ENCODE assay signal across 10 cellular contexts in genomic region chr6:158003910-158004695, GRCh38. TPM values are rescaled to one million over a fixed set of nuclear protein-coding genes. Genes with fewer than 3 reads are reported as not detected.
DNase-seq lines count a peak whose midpoint lies in the region; ATAC-seq and TF ChIP-seq lines count a peak whose summit lies in the region.
"Had no signal": no experiment of that assay in that cellular context is flagged by ENCODE, and none has a peak within 500 bp of the region (broad histone marks: within the 10 kb centered on the region; RNA-seq: fewer than 3 reads in every experiment).

No MANE protein-coding gene starts in this region.

- H3K9ac ChIP-seq in duodenal mucosa (ENCODE audit: low read depth in 1 of 2, low read length in 2 of 2): peak overlapping the region in 1 of 2 donors; percentile 29

- POLR2A ChIA-PET in MCF 10A (lab: Yijun Ruan, JAX): no interaction called here
- POLR2A ChIA-PET in naive thymus-derived CD4-positive, alpha-beta T cell (lab: Charles Lee): interaction anchor here (0.9 to 1.4 kb wide), 3 partner anchors 11 to 22 kb away, joined by 3 to 6 read pairs (median 4); no protein-coding TSS in a partner anchor

- H3K4me3 Mint-ChIP-seq in MCF 10A (ENCODE audit: unreplicated experiment): no peak overlapping the region
- H3K4me3 Mint-ChIP-seq in naive thymus-derived CD4-positive, alpha-beta T cell: peak overlapping the region in 1 of 10 donors; percentile 14

- no peak for ATAC-seq in naive thymus-derived CD4-positive, alpha-beta T cell
- ATAC-seq in HG03571 (IDR thresholded peaks at IDR 0.05; ENCODE audit: unreplicated experiment): no peak

- peaks cover 21 to 28% of the 10 kb centered on the region in 2 donors for H3K4me1 ChIP-seq in breast epithelium
- peaks cover 32 to 33% of the 10 kb centered on the region in 2 donors for H3K4me1 ChIP-seq in duodenal mucosa (ENCODE audit: control insufficient read depth in 1 of 2, insufficient read depth in 2 of 2, low read length in 2 of 2)
- peaks cover 8 to 43% of the 10 kb centered on the region in 2 donors for H3K4me1 ChIP-seq in naive thymus-derived CD4-positive, alpha-beta T cell (ENCODE audit: control insufficient read depth in 2 of 2, insufficient read depth in 2 of 2, low read length in 2 of 2)
- H3K4me1 ChIP-seq in uterus: peaks cover 13 to 18% of the 10 kb centered on the region in 2 donors

- H3K4me3 ChIP-seq in breast epithelium: peak overlapping the region in 1 of 3 donors; percentile 19
- H3K4me3 ChIP-seq in duodenal mucosa (ENCODE audit: low read depth in 1 of 2, low read length in 2 of 2): no peak overlapping the region
- no peak overlapping the region for H3K4me3 ChIP-seq in naive thymus-derived CD4-positive, alpha-beta T cell (ENCODE audit: low read length)
- no peak overlapping the region for H3K4me3 ChIP-seq in uterus

- H3K4me1 Mint-ChIP-seq in MCF 10A (ENCODE audit: insufficient read depth, unreplicated experiment): peaks cover 31% of the 10 kb centered on the region
- peaks cover 46 to 85% (median 77%) of the 10 kb centered on the region in 7 donors for H3K4me1 Mint-ChIP-seq in naive thymus-derived CD4-positive, alpha-beta T cell

- intact Hi-C loops in breast epithelium (cut with DNase I; ENCODE audit: low total_unique reads) (no loop called here), MCF 10A (cut with micrococcal nuclease) (no loop called here), uterus (cut with DNase I; ENCODE audit: low total_unique reads) (no loop called here)
- intact Hi-C loops in naive thymus-derived CD4-positive, alpha-beta T cell (cut with micrococcal nuclease): no loop called here

- H3K36me3 Mint-ChIP-seq in MCF 10A (ENCODE audit: insufficient read depth, unreplicated experiment): no peaks in the 10 kb centered on the region
- peaks cover 7 to 30% (median 10%) of the 10 kb centered on the region in 5 donors for H3K36me3 Mint-ChIP-seq in naive thymus-derived CD4-positive, alpha-beta T cell

- H3K36me3 ChIP-seq in breast epithelium: no peaks in the 10 kb centered on the region
- no peaks in the 10 kb centered on the region for H3K36me3 ChIP-seq in duodenal mucosa (ENCODE audit: control insufficient read depth in 1 of 2, insufficient read depth in 2 of 2, low read length in 2 of 2)
- peaks cover 0 to 6% (median 2%) of the 10 kb centered on the region in 3 experiments for H3K36me3 ChIP-seq in naive thymus-derived CD4-positive, alpha-beta T cell (ENCODE audit: control insufficient read depth in 2 of 3, insufficient read depth in 3 of 3, low read length in 3 of 3)
- no peaks in the 10 kb centered on the region for H3K36me3 ChIP-seq in uterus

- H3K9me3 ChIP-seq in breast epithelium: no peaks in the 10 kb centered on the region
- no peaks in the 10 kb centered on the region for H3K9me3 ChIP-seq in duodenal mucosa (ENCODE audit: control insufficient read depth in 1 of 2, low read length in 2 of 2)
- H3K9me3 ChIP-seq in naive thymus-derived CD4-positive, alpha-beta T cell (ENCODE audit: control insufficient read depth in 2 of 3, low read length in 3 of 3): no peaks in the 10 kb centered on the region
- no peaks in the 10 kb centered on the region for H3K9me3 ChIP-seq in uterus

- no peak for TF ChIP-seq POLR2A in breast epithelium (IDR thresholded peaks at IDR 0.05)
- no peak for TF ChIP-seq POLR2A in uterus (IDR thresholded peaks at IDR 0.05)

- CTCF ChIA-PET in MCF 10A (lab: Yijun Ruan, JAX): no interaction called here
- CTCF ChIA-PET in naive thymus-derived CD4-positive, alpha-beta T cell (lab: Charles Lee): interaction anchor here (1.7 kb wide), 1 partner anchor 22 kb away, joined by 6 read pairs; no protein-coding TSS in a partner anchor

- DNase-seq in breast epithelium (ENCODE audit: low spot score in 2 of 2) (no peak), MCF 10A (ENCODE audit: unreplicated experiment) (no peak), uterus (no peak), HT-29 (ENCODE audit: low spot score) (no peak), NK-92 (lab: John Stamatoyannopoulos, UW; ENCODE audit: unreplicated experiment) (no peak)
- no peak for DNase-seq in naive thymus-derived CD4-positive, alpha-beta T cell
- DNase-seq: activated CD4-positive, alpha-beta T cell treated with anti-CD3 and anti-CD28 coated beads, Interleukin-2, amount 50 U/mL, for 1 hour; KG1 had no signal

- H3K27ac ChIP-seq in breast epithelium (peak overlapping the region; percentile 93 to 95), duodenal mucosa (ENCODE audit: low read depth, low read length) (peak overlapping the region; percentile 45), uterus (peak overlapping the region; percentile 88 to 97)
- H3K27ac ChIP-seq in naive thymus-derived CD4-positive, alpha-beta T cell (ENCODE audit: low read depth, low read length): no peak overlapping the region

- no TSS peak for BruUV-seq in MCF 10A (replicated peaks; lab: Mats Ljungman, UMichigan)

- H3K27me3 ChIP-seq in breast epithelium (no peaks in the 10 kb centered on the region), duodenal mucosa (ENCODE audit: control insufficient read depth in 1 of 2, insufficient read depth in 2 of 2, low read length in 2 of 2) (no peaks in the 10 kb centered on the region), uterus (no peaks in the 10 kb centered on the region)
- no peaks in the 10 kb centered on the region for H3K27me3 ChIP-seq in naive thymus-derived CD4-positive, alpha-beta T cell (ENCODE audit: control insufficient read depth in 2 of 2, insufficient read depth in 2 of 2, low read length in 2 of 2)

- H3K27me3 Mint-ChIP-seq in MCF 10A (ENCODE audit: insufficient read depth, unreplicated experiment): no peaks in the 10 kb centered on the region
- no peaks in the 10 kb centered on the region for H3K27me3 Mint-ChIP-seq in naive thymus-derived CD4-positive, alpha-beta T cell

- H3K27ac Mint-ChIP-seq in MCF 10A (ENCODE audit: low read depth, unreplicated experiment): no peak overlapping the region
- H3K27ac Mint-ChIP-seq in naive thymus-derived CD4-positive, alpha-beta T cell: peak overlapping the region in 5 of 9 donors; percentile 10 to 92 (median 45)

- TF ChIP-seq CTCF in breast epithelium (IDR thresholded peaks at IDR 0.05) (no peak), MCF 10A (IDR thresholded peaks at IDR 0.05; ENCODE audit: unreplicated experiment) (no peak), uterus (IDR thresholded peaks at IDR 0.05) (no peak)

- no peaks in the 10 kb centered on the region for H3K9me3 Mint-ChIP-seq in MCF 10A (ENCODE audit: unreplicated experiment)
- peaks cover 0 to 4% (median 0%) of the 10 kb centered on the region in 11 donors for H3K9me3 Mint-ChIP-seq in naive thymus-derived CD4-positive, alpha-beta T cell

RNA-seq across cellular contexts. Expression of gene SYNJ2, which starts 22.4 kb away (rescaled TPM):
- total RNA-seq in breast epithelium (10 to 100 TPM in 2 of 3 donors, 1 to 10 TPM in 1; 3.0 to 20.2 (median 15.7) TPM), MCF 10A (2022) (8.9 and 10.3 TPM in 2 replicates), uterus (10 to 100 TPM in 2 of 4 donors, 1 to 10 TPM in 2; 9.5 to 32.2 (median 13.5) TPM)
- 10 to 100 TPM; 22.4 to 36.6 (median 22.5) TPM for total RNA-seq in naive thymus-derived CD4-positive, alpha-beta T cell
- polyA plus RNA-seq in naive thymus-derived CD4-positive, alpha-beta T cell: 10 to 100 TPM; 12.0 to 18.0 TPM
- total RNA-seq in HT-29 (2014; rRNA removed; shearing (Covaris generic)): 26.9 and 27.5 TPM in 2 replicates
